In genomic region chr14:69355955-69356321, GRCh38 we compare ENCODE assay signal across 12 cellular contexts. TPM values are rescaled to one million over a fixed set of nuclear protein-coding genes. Genes with fewer than 3 reads are reported as not detected.
DNase-seq lines count a peak whose midpoint lies in the region; ATAC-seq, FAIRE-seq and TF ChIP-seq lines count a peak whose summit lies in the region.
"Had no signal": no experiment of that assay in that cellular context is flagged by ENCODE, and none has a peak within 500 bp of the region (broad histone marks: within the 10 kb centered on the region; RNA-seq: fewer than 3 reads in every experiment).

No MANE protein-coding gene starts in this region.

- no peak for TF ChIP-seq CTCF in kidney (IDR thresholded peaks at IDR 0.05; ENCODE audit: borderline replicate concordance, extremely low read depth, insufficient read depth)

- no peaks in the 10 kb centered on the region for H3K36me3 ChIP-seq in small intestine (ENCODE audit: control insufficient read depth in 2 of 2, insufficient read depth in 2 of 2, low read length in 2 of 2)
- H3K36me3 ChIP-seq in kidney (ENCODE audit: control insufficient read depth in 1 of 2, insufficient read depth in 2 of 2, low read length in 2 of 2), result no peaks in the 10 kb centered on the region

- H3K4me3 ChIP-seq in skeletal muscle cell (ENCODE audit: low read depth, low read length), result no peak overlapping the region
- no peak overlapping the region for H3K4me3 ChIP-seq in small intestine (ENCODE audit: low read depth in 1 of 2, low read length in 2 of 2)
- no peak overlapping the region for H3K4me3 ChIP-seq in kidney (ENCODE audit: low read length in 2 of 2)

- intact Hi-C loops in left cardiac atrium (cut with DNase I) (loop anchor here in 1 of 2 donors (10.0 kb wide), 1 partner anchor 101 kb away; no protein-coding TSS in a partner anchor), kidney (cut with DNase I) (loop anchor here (10.0 kb wide), 1 partner anchor 101 kb away; no protein-coding TSS in a partner anchor)

- H3K9me3 ChIP-seq in small intestine (ENCODE audit: control insufficient read depth, low read depth), result no peaks in the 10 kb centered on the region
- no peaks in the 10 kb centered on the region for H3K9me3 ChIP-seq in kidney (ENCODE audit: control insufficient read depth in 1 of 2, low read length in 2 of 2)

- peak; percentile 50 to 85 for ATAC-seq in left cardiac atrium
- ATAC-seq in HG02852 (IDR thresholded peaks at IDR 0.05; ENCODE audit: unreplicated experiment), result no peak
- no peak for ATAC-seq in HG02623 (IDR thresholded peaks at IDR 0.05; ENCODE audit: unreplicated experiment)
- ATAC-seq: activated T-helper 17 cell treated with anti-CD3 and anti-CD28 coated beads, Interleukin-2, amount 50 U/mL, for 72 hours; HCT116 had no signal

- H3K27me3 ChIP-seq in small intestine (ENCODE audit: control insufficient read depth in 2 of 2, insufficient read depth in 2 of 2, low read length in 2 of 2), result no peaks in the 10 kb centered on the region

- WGBS in small intestine, 3 donors, result 58 to 64% (median 63%) methylated on average over 3 of the region's 3 CpGs

- no peak overlapping the region for H3K27ac ChIP-seq in small intestine (ENCODE audit: low read depth in 1 of 2, low read length in 1 of 2)
- no peak overlapping the region for H3K27ac ChIP-seq in kidney (ENCODE audit: low read depth in 2 of 2, low read length in 2 of 2)

- FAIRE-seq in small intestine (lab: Jason Lieb, UNC) (no peak), kidney (lab: Jason Lieb, UNC) (no peak)

- DNase-seq in GM03348 (ENCODE audit: low spot score) (peak; percentile 87), amniotic stem cell (lab: John Stamatoyannopoulos, UW) (peak; percentile 11), left cardiac atrium (peak; percentile 46), skeletal muscle cell (ENCODE audit: low read depth) (peak; percentile 62), small intestine (no peak), kidney (no peak)
- DNase-seq: Calu3, NCI-H526 treated with DMSO at 0.1 percent for 48 hours had no signal

- no peak overlapping the region for H3K9ac ChIP-seq in kidney (ENCODE audit: low read length in 2 of 2)

- H3K4me1 ChIP-seq in small intestine (ENCODE audit: control insufficient read depth in 2 of 2, insufficient read depth in 1 of 2, low read depth in 1 of 2, low read length in 1 of 2) (peaks cover 0 to 3% of the 10 kb centered on the region in 2 donors), kidney (ENCODE audit: control insufficient read depth in 1 of 2, insufficient read depth in 1 of 2, low read depth in 1 of 2, low read length in 2 of 2) (peaks cover 0 to 4% of the 10 kb centered on the region in 2 donors)

RNA-seq across cellular contexts. Expression of gene ERH, which starts 42.2 kb away (rescaled TPM):
- 100 to 1,000 TPM; 113 to 150 TPM for total RNA-seq in left cardiac atrium
- 100 to 1,000 TPM; 131 to 207 (median 134) TPM for polyA plus RNA-seq in small intestine
- 168 TPM for total RNA-seq in kidney
- 193 TPM for polyA plus RNA-seq in kidney (ENCODE audit: insufficient read depth, low read depth, low replicate concordance)

RNA-seq across cellular contexts. Expression of gene SLC39A9, which starts 42.6 kb away (rescaled TPM):
- total RNA-seq in left cardiac atrium (10 to 100 TPM; 25.7 to 36.0 TPM), kidney (77.7 TPM)
- polyA plus RNA-seq in small intestine (10 to 100 TPM; 25.1 to 36.1 (median 27.1) TPM), kidney (ENCODE audit: insufficient read depth, low read depth, low replicate concordance) (45.9 TPM)

Comparison
In these comparisons a context has a peak if more than half of its experiments do, and no peak if none do; other contexts are left out.
1. DNase-seq: peak in GM03348 (single experiment), amniotic stem cell (single experiment), left cardiac atrium (single experiment) and skeletal muscle cell (single experiment); none in small intestine (single experiment) and kidney (single experiment).
2. ATAC-seq: peak in left cardiac atrium (2 of 2); none in HG02852 (single experiment) and HG02623 (single experiment).